ENCODE assay signal across 1 cellular context in genomic region chr14:53391631-53392030, GRCh38.
TF ChIP-seq lines count a peak whose summit lies in the region.

No MANE protein-coding gene starts in this region.

TF ChIP-seq in HepG2, 621 proteins besides CTCF, POLR2A, EP300 and RAD21 (continued from another document):
- TF ChIP-seq ETS1 (CRISPR knock-in tag; IDR thresholded peaks at IDR 0.05) (no peak), NRL (CRISPR knock-in tag; IDR thresholded peaks at IDR 0.05; ENCODE audit: borderline replicate concordance) (no peak), ISL2 (CRISPR knock-in tag; IDR thresholded peaks at IDR 0.05) (no peak), ZNF335 (CRISPR knock-in tag; IDR thresholded peaks at IDR 0.05) (no peak)
TF ChIP-seq in HepG2: peak in this region for 0.
